In genomic region chr6:27672113-27672799, GRCh38 we compare ENCODE assay signal across 8 cellular contexts.
DNase-seq lines count a peak whose midpoint lies in the region; ATAC-seq and TF ChIP-seq lines count a peak whose summit lies in the region.

No MANE protein-coding gene starts in this region.

- POLR2A ChIA-PET in Panc1 (lab: Charles Lee): interaction anchor here (0.6 to 0.7 kb wide), 2 partner anchors 28 to 135 kb away, joined by 3 to 5 read pairs; no protein-coding TSS in a partner anchor

- H3K27ac ChIP-seq in Panc1 (ENCODE audit: low read length) (peak overlapping the region; percentile 63), ectodermal cell (ENCODE audit: insufficient read depth, low read depth, low read length, poor library complexity, severe bottlenecking) (no peak overlapping the region), neuronal stem cell (replicated peaks; ENCODE audit: low read length) (no peak overlapping the region)

- no peak overlapping the region for H3K23ac ChIP-seq in neuronal stem cell (ENCODE audit: low read depth, low read length, poor library complexity)

- H2AK5ac ChIP-seq in neuronal stem cell (ENCODE audit: low read depth, low read length): no peak overlapping the region

- BruUV-seq in Panc1 (replicated peaks; lab: Mats Ljungman, UMichigan): TSS peak; percentile 100

- H2BK12ac ChIP-seq in neuronal stem cell (ENCODE audit: low read length): no peak overlapping the region

- ATAC-seq in GM19452 (IDR thresholded peaks at IDR 0.05; ENCODE audit: unreplicated experiment) (peak; percentile 59), HG03469 (IDR thresholded peaks at IDR 0.05; ENCODE audit: unreplicated experiment) (peak; percentile 30), Panc1 (peak; percentile 84)

- peak overlapping the region; percentile 55 for H3K4me2 ChIP-seq in neuronal stem cell (ENCODE audit: insufficient read depth, low read length, poor library complexity, severe bottlenecking)

- H4K91ac ChIP-seq in neuronal stem cell (ENCODE audit: low read depth, low read length, poor library complexity): no peak overlapping the region

- H3K36me3 ChIP-seq in Panc1 (ENCODE audit: control insufficient read depth, insufficient read depth, low read length) (no peaks in the 10 kb centered on the region), ectodermal cell (ENCODE audit: control insufficient read depth, insufficient read depth, low read length) (no peaks in the 10 kb centered on the region), neuronal stem cell (replicated peaks in 1 of 2; ENCODE audit: control insufficient read depth in 2 of 2, insufficient read depth in 2 of 2, low read length in 2 of 2) (no peaks in the 10 kb centered on the region)

- H3K4me3 ChIP-seq in Panc1 (ENCODE audit: low read depth in 2 of 2, low read length in 2 of 2) (peak overlapping the region; percentile 63 to 86), ectodermal cell (ENCODE audit: insufficient read depth, low read depth, low read length) (peak overlapping the region; percentile 38), neuronal stem cell (ENCODE audit: low read length in 2 of 2) (peak overlapping the region; percentile 40 to 70)

- CTCF ChIA-PET in Panc1 (lab: Charles Lee): no interaction called here

- no peaks in the 10 kb centered on the region for H3K79me1 ChIP-seq in neuronal stem cell (ENCODE audit: low read depth, low read length)

- H2AFZ ChIP-seq in neuronal stem cell (ENCODE audit: low read length): peak overlapping the region; percentile 54

- no peak for TF ChIP-seq CTCF in Panc1 (IDR thresholded peaks at IDR 0.05)

- H4K8ac ChIP-seq in neuronal stem cell (ENCODE audit: low read depth, low read length): no peak overlapping the region

- no peaks in the 10 kb centered on the region for H3K27me3 ChIP-seq in Panc1 (ENCODE audit: control insufficient read depth, insufficient read depth, low read length)
- H3K27me3 ChIP-seq in ectodermal cell (ENCODE audit: control insufficient read depth, insufficient read depth, low read length, poor library complexity, severe bottlenecking): peaks cover 100% of the 10 kb centered on the region
- H3K27me3 ChIP-seq in neuronal stem cell (ENCODE audit: control insufficient read depth in 3 of 3, insufficient read depth in 3 of 3, low read depth in 1 of 3, low read length in 3 of 3): peaks cover 0 to 44% (median 17%) of the 10 kb centered on the region in 3 experiments

- 4 to 6% methylated on average over 26 to 28 of the region's 28 CpGs for WGBS in ectodermal cell, 2 experiments
- WGBS in neuronal stem cell (ENCODE audit: extremely low coverage in 2 of 2, insufficient read length in 2 of 2, insufficient replicate concordance in 1 of 2), 2 donors: no CpG with 5 or more reads among the region's 28 CpGs

- intact Hi-C loops in Panc1 (cut with micrococcal nuclease; ENCODE audit: unreplicated experiment): loop anchor here (5.0 kb wide), 1 partner anchor 55 kb away; no protein-coding TSS in a partner anchor

- H3K18ac ChIP-seq in neuronal stem cell (ENCODE audit: low read length): no peak overlapping the region

- no peak overlapping the region for H3K9ac ChIP-seq in neuronal stem cell (ENCODE audit: low read depth, low read length, poor library complexity)

- no peak overlapping the region for H3K4ac ChIP-seq in neuronal stem cell (ENCODE audit: low read length)

- H3K14ac ChIP-seq in neuronal stem cell (ENCODE audit: low read length): no peak overlapping the region

- H3K9me3 ChIP-seq in Panc1 (ENCODE audit: control insufficient read depth, insufficient read depth, low read depth, low read length) (no peaks in the 10 kb centered on the region), ectodermal cell (ENCODE audit: control insufficient read depth, low read length) (no peaks in the 10 kb centered on the region), neuronal stem cell (replicated peaks in 1 of 2; ENCODE audit: control insufficient read depth in 2 of 2, insufficient read depth in 1 of 2, low read depth in 1 of 2, low read length in 2 of 2) (no peaks in the 10 kb centered on the region)

- no peak overlapping the region for H2BK15ac ChIP-seq in neuronal stem cell (ENCODE audit: low read length)

- H2BK5ac ChIP-seq in neuronal stem cell (ENCODE audit: low read length): no peak overlapping the region

- peak; percentile 84 for DNase-seq in EL
- peak; percentile 97 for DNase-seq in Panc1 (ENCODE audit: low read depth, low spot score)
- peak; percentile 76 for DNase-seq in neuronal stem cell (ENCODE audit: low spot score)
- DNase-seq in T-helper 9 cell: no peak
- DNase-seq in mesenteric fat pad (ENCODE audit: low spot score): no peak

- H3K4me1 ChIP-seq in Panc1 (ENCODE audit: control insufficient read depth, insufficient read depth, low read length): peaks cover 8% of the 10 kb centered on the region; the same call in 1 of the 2 replicates
- H3K4me1 ChIP-seq in ectodermal cell (ENCODE audit: control insufficient read depth, insufficient read depth, low read length): peaks cover 4% of the 10 kb centered on the region
- peaks cover 3 to 9% of the 10 kb centered on the region in 2 donors for H3K4me1 ChIP-seq in neuronal stem cell (ENCODE audit: control insufficient read depth in 2 of 2, insufficient read depth in 1 of 2, low read depth in 1 of 2, low read length in 2 of 2)

- in situ Hi-C loops in Panc1 (cut with HindIII; ENCODE audit: low pct_unique_long_range_greater_than_20kb, low sequenced_read_pairs): no loop called here

- no peak overlapping the region for H2BK120ac ChIP-seq in neuronal stem cell (ENCODE audit: low read depth, low read length)

Comparison
In these comparisons a context has a peak if more than half of its experiments do, and no peak if none do; other contexts are left out.
1. DNase-seq: peak in EL (single experiment), Panc1 (single experiment) and neuronal stem cell (single experiment); none in T-helper 9 cell (single experiment) and mesenteric fat pad (single experiment).
2. ATAC-seq: peak in every context shown above with its lines; median percentile 84 in Panc1; 59 in GM19452; 30 in HG03469.
3. Peak in every context shown above with its lines, with median percentiles within 50 percentile points of each other: H3K4me3 ChIP-seq.